Comparison of ENCODE assay signal across 1 cellular context in genomic region chr9:127980706-127981558, GRCh38.
TF ChIP-seq lines count a peak whose summit lies in the region.

TSS of gene EEIG1 (minus strand) at chr9:127980989. CDS start at chr9:127980137, 852 bp downstream.

TF ChIP-seq in SK-N-SH, 30 proteins besides CTCF, POLR2A, EP300 and RAD21 (continued from another document):
- TF ChIP-seq REST (IDR thresholded peaks at IDR 0.05; ENCODE audit: low read depth, low read length) (no peak), CHD2 (IDR thresholded peaks at IDR 0.05; ENCODE audit: low read length, partially characterized antibody) (peak; percentile 46), MXI1 (IDR thresholded peaks at IDR 0.05; ENCODE audit: low read depth, low read length) (no peak), FOXM1 (IDR thresholded peaks at IDR 0.05; ENCODE audit: low read depth) (no peak), EZH2phosphoT487 (IDR thresholded peaks at IDR 0.05; ENCODE audit: borderline replicate concordance, low read depth) (no peak), USF2 (IDR thresholded peaks at IDR 0.05; ENCODE audit: borderline replicate concordance, low read depth, low read length) (no peak), RXRA (IDR thresholded peaks at IDR 0.05; ENCODE audit: borderline replicate concordance, low read depth) (no peak), GABPA (IDR thresholded peaks at IDR 0.05; ENCODE audit: low read depth) (no peak), TCF12 (IDR thresholded peaks at IDR 0.05) (no peak), ELF1 (IDR thresholded peaks at IDR 0.05) (no peak), SMC3 (IDR thresholded peaks at IDR 0.05; ENCODE audit: low read depth, low read length) (no peak), TAF1 (IDR thresholded peaks at IDR 0.05; ENCODE audit: borderline replicate concordance, low read depth, low read length) (peak; percentile 55), RCOR1 (IDR thresholded peaks at IDR 0.05; ENCODE audit: low read length) (0 out of 2 replicates have a peak, but pooled peaks have one; percentile 3)
